In genomic region chr4:1727117-1728031, GRCh38 we compare ENCODE assay signal across 9 cellular contexts. TPM values are rescaled to one million over a fixed set of nuclear protein-coding genes. Genes with fewer than 3 reads are reported as not detected.
A peak's percentile ranks its signal among the peaks of the same experiment; 100 is the strongest.
DNase-seq lines count a peak whose midpoint lies in the region; ATAC-seq, FAIRE-seq and TF ChIP-seq lines count a peak whose summit lies in the region.
"Had no signal": no experiment of that assay in that cellular context is flagged by ENCODE, and none has a peak within 500 bp of the region (broad histone marks: within the 10 kb centered on the region; RNA-seq: fewer than 3 reads in every experiment).

No MANE protein-coding gene starts in this region.

- no peaks in the 10 kb centered on the region for H3K27me3 ChIP-seq in K562 (ENCODE audit: control insufficient read depth in 2 of 2, insufficient read depth in 2 of 2, low read length in 2 of 2)

- H3K9me1 ChIP-seq in K562 (ENCODE audit: control insufficient read depth, insufficient read depth, low read length) = no peaks in the 10 kb centered on the region

- WGBS in K562 (ENCODE audit: insufficient coverage, low coverage, missing lambda C conversion rate) = 84% methylated on average over 18 of the region's 18 CpGs

- no peak overlapping the region; the same call in 2 of the 3 replicates for H3K27ac ChIP-seq in K562 (ENCODE audit: extremely low read depth, low read depth, low read length)

- TF ChIP-seq RAD21 in K562 (CRISPR knock-in tag; conservative IDR thresholded peaks at IDR 0.05 in 1 of 2, IDR thresholded peaks at IDR 0.05 in 1 of 2) = no peak

- no peak for TF ChIP-seq EP300 in K562 (IDR thresholded peaks at IDR 0.05; ENCODE audit: low read length)

- FAIRE-seq in K562 (lab: Jason Lieb, UNC) = no peak

- no peak for TF ChIP-seq CTCF in K562 (IDR thresholded peaks at IDR 0.05 in 2 of 3, conservative IDR thresholded peaks at IDR 0.05 in 1 of 3; ENCODE audit: insufficient read depth in 2 of 3, low read depth in 1 of 3, low read length in 3 of 3)

- TF ChIP-seq POLR2A in K562 (conservative IDR thresholded peaks at IDR 0.05) = no peak

- H3K9me3 ChIP-seq in K562 (replicated peaks; ENCODE audit: control insufficient read depth, insufficient read depth, low read depth, low read length) = no peaks in the 10 kb centered on the region

- DNase-seq in A172 (ENCODE audit: low spot score) (peak; percentile 99), KBM-7 (peak; percentile 86), K562 (ENCODE audit: extremely low read depth in 1 of 4, low spot score in 3 of 4) (no peak), left colon (peak; percentile 47 to 69), NCI-H1436 (lab: John Stamatoyannopoulos, UW) (no peak), OCI-M1 (lab: John Stamatoyannopoulos, UW) (no peak)
- DNase-seq in stimulated activated CD4-positive, alpha-beta T cell treated with anti-CD3 and anti-CD28 coated beads, Interleukin-2, amount 100 ng/mL, for 24 hours = no peak
- DNase-seq: stimulated activated CD8-positive, alpha-beta memory T cell treated with anti-CD3 and anti-CD28 coated beads, Interleukin-4, amount 100 ng/mL, for 48 hours had no signal

- peaks cover 18% of the 10 kb centered on the region for H4K20me1 ChIP-seq in K562 (replicated peaks; ENCODE audit: control insufficient read depth, insufficient read depth, low read length)

- H3K4me2 ChIP-seq in K562 (ENCODE audit: insufficient read depth, low read length) = no peak overlapping the region

- H3K79me2 ChIP-seq in K562 (ENCODE audit: control insufficient read depth, insufficient read depth, low read length) = peaks cover 79% of the 10 kb centered on the region

- in situ Hi-C loops in KBM-7 (cut with MboI; ENCODE audit: low pct_unique_long_range_greater_than_20kb, low sequenced_read_pairs) = no loop called here
- in situ Hi-C loops in K562 (cut with MboI) = no loop called here

- no peak overlapping the region for H2AFZ ChIP-seq in K562 (ENCODE audit: low read depth, low read length)

- peaks cover 8 to 40% of the 10 kb centered on the region in 2 experiments; a peak in 4 of 5 replicates for H3K4me1 ChIP-seq in K562 (replicated peaks in 1 of 2; ENCODE audit: control insufficient read depth in 2 of 2, insufficient read depth in 2 of 2, low read length in 2 of 2)

- CTCF ChIA-PET in K562 (lab: Yijun Ruan, JAX; ENCODE audit: low intra/inter-chr PET ratio) = interaction anchor here (0.8 to 2.9 kb wide), 5 partner anchors 34 to 372 kb away, joined by 3 to 20 read pairs (median 3); no protein-coding TSS in a partner anchor

- POLR2A ChIA-PET in K562 (lab: Yijun Ruan, JAX) = interaction anchor here (0.5 to 0.9 kb wide), 4 partner anchors 16 to 1097 kb away, joined by 3 to 4 read pairs (median 3); partner anchors contain the start of gene SLBP

- H3K9ac ChIP-seq in K562 (ENCODE audit: insufficient read depth in 1 of 2, low read depth in 2 of 2, low read length in 2 of 2) = peak overlapping the region in 1 of 2 experiments; percentile 74; a peak in 2 of 4 replicates

- H3K4me3 ChIP-seq in K562 = no peak overlapping the region

- peaks cover 94% of the 10 kb centered on the region for H3K36me3 ChIP-seq in K562 (ENCODE audit: control insufficient read depth, insufficient read depth, low read length)

- ATAC-seq in K562 (no peak), left colon (peak; percentile 46), GM18861 (IDR thresholded peaks at IDR 0.05; ENCODE audit: unreplicated experiment) (no peak)

- BruUV-seq in K562 (replicated peaks; lab: Mats Ljungman, UMichigan) = no TSS peak

- intact Hi-C loops in K562 (cut with micrococcal nuclease) (loop anchor here (2.0 to 10.0 kb wide), 2 partner anchors 65 to 373 kb away; no protein-coding TSS in a partner anchor), left colon (cut with DNase I, micrococcal nuclease) (loop anchor here in 1 of 2 donors (5.0 kb wide), 1 partner anchor 35 kb away; no protein-coding TSS in a partner anchor)

RNA-seq across cellular contexts. Expression of gene TACC3, which starts 6.1 kb away (rescaled TPM):
- 39.6 and 55.0 TPM in 2 replicates for total RNA-seq in A172 (2014; rRNA removed; shearing (Covaris generic))
- 114 and 225 TPM in 2 replicates for total RNA-seq in K562 (2011; cell fraction: chromatin; rRNA removed; ENCODE audit: low replicate concordance)
- 114 and 126 TPM in 2 replicates for total RNA-seq in K562 (2011; cell fraction: nucleolus; rRNA removed)
- 94.5 and 103 TPM in 2 replicates for total RNA-seq in K562 (2011; cell fraction: nucleoplasm; rRNA removed)
- 66.3 and 80.2 TPM in 2 replicates for total RNA-seq in K562 (2014; rRNA removed)
- 47.1 and 49.7 TPM in 2 replicates for total RNA-seq in K562 (2014; rRNA removed; fragmentation: Illumina TruSeq; extraction: Trizol)
- 52.1 and 55.6 TPM in 2 replicates for total RNA-seq in K562 (2015; rRNA removed; fragmentation: Illumina TruSeq; extraction: Trizol)
- total RNA-seq in K562 (2021) = 112 and 122 TPM in 2 replicates
- polyA plus RNA-seq in K562 (2011; rRNA removed) = 50.3 and 50.8 TPM in 2 replicates
- 45.2 and 61.0 TPM in 2 replicates for polyA plus RNA-seq in K562 (2011; cell fraction: cytosol; rRNA removed)
- polyA plus RNA-seq in K562 (2011; cell fraction: nucleus; rRNA removed) = 150 and 212 TPM in 2 replicates
- 93.9 and 100.0 TPM in 2 replicates for polyA plus RNA-seq in K562 (2012)
- 95.2 and 122 TPM in 2 replicates for polyA plus RNA-seq in K562 (2014; fragmentation: Illumina TruSeq; extraction: Trizol)
- polyA plus RNA-seq in K562 (2014; fragmentation: Nextera tagmentation; extraction: Ambion mirVana) = 1 to 10 TPM; 1.9 to 2.8 TPM
- 90.1 and 102 TPM in 2 replicates for polyA plus RNA-seq in K562 (2014; rRNA removed)
- 16.5 and 18.3 TPM in 2 replicates for polyA minus RNA-seq in K562 (2011; rRNA and poly(A)+ RNA removed)
- polyA minus RNA-seq in K562 (2011; cell fraction: cytosol; rRNA and poly(A)+ RNA removed) = 37.4 and 55.6 TPM in 2 replicates
- polyA minus RNA-seq in K562 (2011; cell fraction: nucleus; rRNA and poly(A)+ RNA removed) = 40.5 and 49.1 TPM in 2 replicates
- 10 to 100 TPM in 1 of 2 donors, 1 to 10 TPM in 1; 8.9 to 18.3 TPM for total RNA-seq in left colon

RNA-seq across cellular contexts. Expression of gene TMEM129, which starts 6.3 kb away (rescaled TPM):
- total RNA-seq in A172 (2014; rRNA removed; shearing (Covaris generic)) = 43.7 and 47.6 TPM in 2 replicates
- total RNA-seq in K562 (2011; cell fraction: chromatin; rRNA removed; ENCODE audit: low replicate concordance) = 25.4 and 79.9 TPM in 2 replicates
- total RNA-seq in K562 (2011; cell fraction: nucleolus; rRNA removed) = 85.2 and 91.1 TPM in 2 replicates
- 51.7 and 55.1 TPM in 2 replicates for total RNA-seq in K562 (2011; cell fraction: nucleoplasm; rRNA removed)
- total RNA-seq in K562 (2014; rRNA removed) = 34.3 and 44.0 TPM in 2 replicates
- 5.8 and 7.8 TPM in 2 replicates for total RNA-seq in K562 (2014; rRNA removed; fragmentation: Illumina TruSeq; extraction: Trizol)
- total RNA-seq in K562 (2015; rRNA removed; fragmentation: Illumina TruSeq; extraction: Trizol) = 18.4 and 20.4 TPM in 2 replicates
- 40.0 and 40.3 TPM in 2 replicates for total RNA-seq in K562 (2021)
- 17.9 and 28.9 TPM in 2 replicates for polyA plus RNA-seq in K562 (2011; rRNA removed)
- polyA plus RNA-seq in K562 (2011; cell fraction: cytosol; rRNA removed) = 37.3 and 93.7 TPM in 2 replicates
- 100 and 135 TPM in 2 replicates for polyA plus RNA-seq in K562 (2011; cell fraction: nucleus; rRNA removed)
- 23.2 and 37.4 TPM in 2 replicates for polyA plus RNA-seq in K562 (2012)
- polyA plus RNA-seq in K562 (2014; fragmentation: Illumina TruSeq; extraction: Trizol) = 18.8 and 24.3 TPM in 2 replicates
- polyA plus RNA-seq in K562 (2014; fragmentation: Nextera tagmentation; extraction: Ambion mirVana) = under 1 TPM; 0.34 to 0.53 TPM
- polyA plus RNA-seq in K562 (2014; rRNA removed) = 42.9 and 47.2 TPM in 2 replicates
- 5.4 and 10.2 TPM in 2 replicates for polyA minus RNA-seq in K562 (2011; rRNA and poly(A)+ RNA removed)
- polyA minus RNA-seq in K562 (2011; cell fraction: cytosol; rRNA and poly(A)+ RNA removed) = 23.7 and 31.6 TPM in 2 replicates
- polyA minus RNA-seq in K562 (2011; cell fraction: nucleus; rRNA and poly(A)+ RNA removed) = 19.1 and 20.1 TPM in 2 replicates
- 10 to 100 TPM; 51.1 to 60.3 TPM for total RNA-seq in left colon

RNA-seq across cellular contexts. Expression of gene SLBP, which starts 15.3 kb away (rescaled TPM):
- 163 and 168 TPM in 2 replicates for total RNA-seq in A172 (2014; rRNA removed; shearing (Covaris generic))
- total RNA-seq in K562 (2011; cell fraction: chromatin; rRNA removed; ENCODE audit: low replicate concordance) = 30.7 and 52.5 TPM in 2 replicates
- total RNA-seq in K562 (2011; cell fraction: nucleolus; rRNA removed) = 27.1 and 28.9 TPM in 2 replicates
- total RNA-seq in K562 (2011; cell fraction: nucleoplasm; rRNA removed) = 42.8 and 65.1 TPM in 2 replicates
- total RNA-seq in K562 (2014; rRNA removed) (185 and 221 TPM in 2 replicates), K562 (2014; rRNA removed; fragmentation: Illumina TruSeq; extraction: Trizol) (161 and 175 TPM in 2 replicates), K562 (2015; rRNA removed; fragmentation: Illumina TruSeq; extraction: Trizol) (148 and 164 TPM in 2 replicates), K562 (2021) (123 and 128 TPM in 2 replicates), left colon (10 to 100 TPM; 23.3 to 27.3 TPM)
- polyA plus RNA-seq in K562 (2011; rRNA removed) (121 and 191 TPM in 2 replicates), K562 (2014; fragmentation: Illumina TruSeq; extraction: Trizol) (171 and 214 TPM in 2 replicates), K562 (2014; fragmentation: Nextera tagmentation; extraction: Ambion mirVana) (10 to 100 TPM; 49.4 to 81.8 TPM), K562 (2014; rRNA removed) (157 and 162 TPM in 2 replicates)
- 86.2 and 92.0 TPM in 2 replicates for polyA plus RNA-seq in K562 (2011; cell fraction: cytosol; rRNA removed)
- 39.9 and 51.3 TPM in 2 replicates for polyA plus RNA-seq in K562 (2011; cell fraction: nucleus; rRNA removed)
- 91.7 and 104 TPM in 2 replicates for polyA plus RNA-seq in K562 (2012)
- 103 and 121 TPM in 2 replicates for polyA minus RNA-seq in K562 (2011; rRNA and poly(A)+ RNA removed)
- polyA minus RNA-seq in K562 (2011; cell fraction: cytosol; rRNA and poly(A)+ RNA removed) = 51.2 and 63.8 TPM in 2 replicates
- 14.9 and 23.8 TPM in 2 replicates for polyA minus RNA-seq in K562 (2011; cell fraction: nucleus; rRNA and poly(A)+ RNA removed)

RNA-seq across cellular contexts. Expression of gene FAM53A, which starts 43.3 kb away (rescaled TPM):
- total RNA-seq in A172 (2014; rRNA removed; shearing (Covaris generic)) = 4.1 and 6.0 TPM in 2 replicates
- total RNA-seq in K562 (2011; cell fraction: chromatin; rRNA removed; ENCODE audit: low replicate concordance) = 3.4 and 8.9 TPM in 2 replicates
- total RNA-seq in K562 (2011; cell fraction: nucleolus; rRNA removed) = 2.8 and 3.7 TPM in 2 replicates
- 2.1 and 2.4 TPM in 2 replicates for total RNA-seq in K562 (2011; cell fraction: nucleoplasm; rRNA removed)
- total RNA-seq in K562 (2014; rRNA removed) (1.8 and 2.6 TPM in 2 replicates), K562 (2014; rRNA removed; fragmentation: Illumina TruSeq; extraction: Trizol) (0.76 TPM in 1 of 2 replicates, not detected in the other), K562 (2015; rRNA removed; fragmentation: Illumina TruSeq; extraction: Trizol) (1.1 TPM in 2 replicates), K562 (2021) (1.6 and 2.0 TPM in 2 replicates), left colon (under 1 TPM; 0.49 to 0.61 TPM)
- polyA plus RNA-seq in K562 (2011; rRNA removed) (0.53 and 1.3 TPM in 2 replicates), K562 (2014; fragmentation: Illumina TruSeq; extraction: Trizol) (0.62 and 1.4 TPM in 2 replicates), K562 (2014; fragmentation: Nextera tagmentation; extraction: Ambion mirVana) (not detected), K562 (2014; rRNA removed) (1.4 and 2.7 TPM in 2 replicates)
- 1.7 and 2.5 TPM in 2 replicates for polyA plus RNA-seq in K562 (2011; cell fraction: cytosol; rRNA removed)
- polyA plus RNA-seq in K562 (2011; cell fraction: nucleus; rRNA removed) = 1.9 and 2.9 TPM in 2 replicates
- 1.4 and 2.1 TPM in 2 replicates for polyA plus RNA-seq in K562 (2012)
- polyA minus RNA-seq in K562 (2011; rRNA and poly(A)+ RNA removed) = 0.45 and 1.1 TPM in 2 replicates
- 2.6 and 3.8 TPM in 2 replicates for polyA minus RNA-seq in K562 (2011; cell fraction: cytosol; rRNA and poly(A)+ RNA removed)
- 1.00 and 1.8 TPM in 2 replicates for polyA minus RNA-seq in K562 (2011; cell fraction: nucleus; rRNA and poly(A)+ RNA removed)

Comparison
In these comparisons a context has a peak if more than half of its experiments do, and no peak if none do; other contexts are left out.
1. DNase-seq: peak in A172 (single experiment), KBM-7 (single experiment) and left colon (2 of 2); none in K562 (0 of 4), NCI-H1436 (single experiment), OCI-M1 (single experiment) and stimulated activated CD4-positive, alpha-beta T cell treated with anti-CD3 and anti-CD28 coated beads, Interleukin-2, amount 100 ng/mL, for 24 hours (0 of 2).